ENCODE assay signal across 8 cellular contexts in genomic region chr5:181223729-181224389, GRCh38. TPM values are rescaled to one million over a fixed set of nuclear protein-coding genes. Genes with fewer than 3 reads are reported as not detected.
A peak's percentile ranks its signal among the peaks of the same experiment; 100 is the strongest.
DNase-seq lines count a peak whose midpoint lies in the region; ATAC-seq and TF ChIP-seq lines count a peak whose summit lies in the region.

No MANE protein-coding gene starts in this region.

- H3K36me3 ChIP-seq in HAP-1 (replicated peaks): peaks cover 8% of the 10 kb centered on the region; the same call in 1 of the 2 replicates
- no peaks in the 10 kb centered on the region for H3K36me3 ChIP-seq in rectal smooth muscle tissue (ENCODE audit: control insufficient read depth, insufficient read depth, low read length)

- H3K4me3 ChIP-seq in HAP-1 (peak overlapping the region; percentile 88), rectal smooth muscle tissue (ENCODE audit: low read length) (peak overlapping the region; percentile 86)

- H3K27me3 Mint-ChIP-seq in CD14-positive monocyte (ENCODE audit: low read depth in 3 of 3) (peaks cover 3 to 7% (median 4%) of the 10 kb centered on the region in 3 donors), glutamatergic neuron (ENCODE audit: unreplicated experiment) (peaks cover 35% of the 10 kb centered on the region)
- H3K27me3 Mint-ChIP-seq in activated CD4-positive, alpha-beta T cell treated with anti-CD3 and anti-CD28 coated beads, Interleukin-2, amount 10 ng/mL, durations not matched to agents 7 days and 5 days: peaks cover 5% of the 10 kb centered on the region

- intact Hi-C loops in CD14-positive monocyte (cut with micrococcal nuclease): loop anchor here (2.0 to 10.0 kb wide), 4 partner anchors 19 to 419 kb away; partner anchors contain the start of genes MGAT1 (in 2 of the 2), RACK1 (in 1 of the 2) and TRIM52 (in 1 of the 2)

- peak overlapping the region; percentile 88 for H3K27ac ChIP-seq in rectal smooth muscle tissue (ENCODE audit: low read depth, low read length)

- H3K27me3 ChIP-seq in HAP-1 (ENCODE audit: low read depth) (no peaks in the 10 kb centered on the region), rectal smooth muscle tissue (ENCODE audit: control insufficient read depth, insufficient read depth, low read length) (no peaks in the 10 kb centered on the region)

- H3K4me3 Mint-ChIP-seq in CD14-positive monocyte (peak overlapping the region; percentile 94 to 95), glutamatergic neuron (ENCODE audit: unreplicated experiment) (peak overlapping the region; percentile 99)
- H3K4me3 Mint-ChIP-seq in activated CD4-positive, alpha-beta T cell treated with anti-CD3 and anti-CD28 coated beads, Interleukin-2, amount 10 ng/mL, durations not matched to agents 7 days and 5 days: peak overlapping the region; percentile 97

- peaks cover 0 to 7% (median 0%) of the 10 kb centered on the region in 7 donors for H3K9me3 Mint-ChIP-seq in CD14-positive monocyte
- no peaks in the 10 kb centered on the region for H3K9me3 Mint-ChIP-seq in activated CD4-positive, alpha-beta T cell treated with anti-CD3 and anti-CD28 coated beads, Interleukin-2, amount 10 ng/mL, durations not matched to agents 7 days and 5 days
- peaks cover 21% of the 10 kb centered on the region for H3K9me3 Mint-ChIP-seq in glutamatergic neuron (ENCODE audit: unreplicated experiment)

- no peaks in the 10 kb centered on the region for H3K9me3 ChIP-seq in HAP-1

- H3K4me1 ChIP-seq in HAP-1: peaks cover 12% of the 10 kb centered on the region
- H3K4me1 ChIP-seq in rectal smooth muscle tissue (ENCODE audit: control insufficient read depth, insufficient read depth, low read length): no peaks in the 10 kb centered on the region

- H3K4me1 Mint-ChIP-seq in CD14-positive monocyte (peaks cover 35% of the 10 kb centered on the region), glutamatergic neuron (ENCODE audit: low read depth, unreplicated experiment) (peaks cover 5% of the 10 kb centered on the region)
- peaks cover 64% of the 10 kb centered on the region for H3K4me1 Mint-ChIP-seq in activated CD4-positive, alpha-beta T cell treated with anti-CD3 and anti-CD28 coated beads, Interleukin-2, amount 10 ng/mL, durations not matched to agents 7 days and 5 days

- peak overlapping the region; percentile 75 for H3K9ac ChIP-seq in rectal smooth muscle tissue (ENCODE audit: low read length)

- no peak for ATAC-seq in HG03469 (IDR thresholded peaks at IDR 0.05; ENCODE audit: unreplicated experiment)

- in situ Hi-C loops in HAP-1 (cut with MboI; ENCODE audit: low sequenced_read_pairs): loop anchor here (5.0 kb wide), 1 partner anchor 37 kb away; no protein-coding TSS in a partner anchor

- CTCF ChIA-PET in activated CD4-positive, alpha-beta T cell treated with anti-CD3 and anti-CD28 coated beads, Interleukin-2, amount 10 ng/mL, durations not matched to agents 7 days and 5 days (lab: Charles Lee): interaction anchor here (0.6 to 2.6 kb wide), 6 partner anchors 9 to 51 kb away, joined by 3 to 13 read pairs (median 4); partner anchors contain the start of gene RACK1

- POLR2A ChIA-PET in activated CD4-positive, alpha-beta T cell treated with anti-CD3 and anti-CD28 coated beads, Interleukin-2, amount 10 ng/mL, durations not matched to agents 7 days and 5 days (lab: Charles Lee): interaction anchor here (0.7 to 2.1 kb wide), 4 partner anchors 11 to 40 kb away, joined by 3 to 10 read pairs (median 4); partner anchors contain the start of genes RACK1 and TRIM52

- no peak for TF ChIP-seq CTCF in CD14-positive monocyte (IDR thresholded peaks at IDR 0.05)
- no peak for TF ChIP-seq CTCF in glutamatergic neuron (IDR thresholded peaks at IDR 0.05; ENCODE audit: partially characterized antibody, unreplicated experiment)

- peaks cover 2 to 21% of the 10 kb centered on the region in 2 donors for H3K36me3 Mint-ChIP-seq in CD14-positive monocyte
- H3K36me3 Mint-ChIP-seq in activated CD4-positive, alpha-beta T cell treated with anti-CD3 and anti-CD28 coated beads, Interleukin-2, amount 10 ng/mL, durations not matched to agents 7 days and 5 days (ENCODE audit: low read depth): peaks cover 5% of the 10 kb centered on the region
- H3K36me3 Mint-ChIP-seq in glutamatergic neuron (ENCODE audit: unreplicated experiment): peaks cover 6% of the 10 kb centered on the region

- DNase-seq in CD14-positive monocyte (ENCODE audit: low spot score) (peak; percentile 63), HAP-1 (ENCODE audit: low spot score in 2 of 2) (peak; percentile 47 to 82), glutamatergic neuron (peak; percentile 88), occipital lobe (lab: John Stamatoyannopoulos, UW) (no peak), foreskin melanocyte (no peak)
- DNase-seq in activated CD4-positive, alpha-beta T cell treated with anti-CD3 and anti-CD28 coated beads, Interleukin-2, amount 10 ng/mL, durations not matched to agents 7 days and 5 days: peak; percentile 61

- peak overlapping the region; percentile 95 to 99 (median 97) for H3K27ac Mint-ChIP-seq in CD14-positive monocyte
- peak overlapping the region; percentile 99 for H3K27ac Mint-ChIP-seq in activated CD4-positive, alpha-beta T cell treated with anti-CD3 and anti-CD28 coated beads, Interleukin-2, amount 10 ng/mL, durations not matched to agents 7 days and 5 days
- H3K27ac Mint-ChIP-seq in glutamatergic neuron (ENCODE audit: unreplicated experiment): peak overlapping the region; percentile 99

RNA-seq across cellular contexts. Expression of gene TRIM41, which starts 0.8 kb away (rescaled TPM):
- polyA plus RNA-seq in CD14-positive monocyte: under 1 TPM; 0.12 to 0.24 TPM
- total RNA-seq in activated CD4-positive, alpha-beta T cell treated with anti-CD3 and anti-CD28 coated beads, Interleukin-2, amount 10 ng/mL, durations not matched to agents 7 days and 5 days: 10 to 100 TPM; 34.7 to 36.9 TPM
- total RNA-seq in glutamatergic neuron (ENCODE audit: unreplicated experiment) (28.8 TPM), occipital lobe (11.9 TPM)

RNA-seq across cellular contexts. Expression of gene TRIM7, which starts 18.9 kb away (rescaled TPM):
- 10 to 100 TPM; 10.3 to 12.8 TPM for polyA plus RNA-seq in CD14-positive monocyte
- under 1 TPM; 0.29 to 0.84 TPM for total RNA-seq in activated CD4-positive, alpha-beta T cell treated with anti-CD3 and anti-CD28 coated beads, Interleukin-2, amount 10 ng/mL, durations not matched to agents 7 days and 5 days
- total RNA-seq in glutamatergic neuron (ENCODE audit: unreplicated experiment) (0.93 TPM), occipital lobe (0.78 TPM)

RNA-seq across cellular contexts. Expression of gene RACK1, which starts 19.8 kb away (rescaled TPM):
- polyA plus RNA-seq in CD14-positive monocyte: 1,000 to 10,000 TPM; 1,150 to 1,195 TPM
- total RNA-seq in activated CD4-positive, alpha-beta T cell treated with anti-CD3 and anti-CD28 coated beads, Interleukin-2, amount 10 ng/mL, durations not matched to agents 7 days and 5 days: 1,000 to 10,000 TPM; 1,823 to 2,207 TPM
- 1,397 TPM for total RNA-seq in glutamatergic neuron (ENCODE audit: unreplicated experiment)
- total RNA-seq in occipital lobe: 2,761 TPM

RNA-seq across cellular contexts. Expression of gene TRIM52, which starts 37.1 kb away (rescaled TPM):
- polyA plus RNA-seq in CD14-positive monocyte: 1 to 10 TPM; 5.7 to 8.5 TPM
- total RNA-seq in activated CD4-positive, alpha-beta T cell treated with anti-CD3 and anti-CD28 coated beads, Interleukin-2, amount 10 ng/mL, durations not matched to agents 7 days and 5 days: 10 to 100 TPM; 29.6 to 29.9 TPM
- total RNA-seq in glutamatergic neuron (ENCODE audit: unreplicated experiment) (15.7 TPM), occipital lobe (10.8 TPM)

Comparison
In these comparisons a context has a peak if more than half of its experiments do, and no peak if none do; other contexts are left out.
1. DNase-seq: peak in CD14-positive monocyte (single experiment), HAP-1 (2 of 2), activated CD4-positive, alpha-beta T cell treated with anti-CD3 and anti-CD28 coated beads, Interleukin-2, amount 10 ng/mL, durations not matched to agents 7 days and 5 days (single experiment) and glutamatergic neuron (single experiment); none in occipital lobe (single experiment) and foreskin melanocyte (single experiment).
2. Peak in every context shown above with its lines, with median percentiles within 50 percentile points of each other: H3K27ac Mint-ChIP-seq and H3K4me3 Mint-ChIP-seq.